15 cellular contexts compared by ENCODE assay signal in genomic region chr3:13575459-13576061, GRCh38. TPM values are rescaled to one million over a fixed set of nuclear protein-coding genes. Genes with fewer than 3 reads are reported as not detected.
A peak's percentile ranks its signal among the peaks of the same experiment; 100 is the strongest.
DNase-seq lines count a peak whose midpoint lies in the region; ATAC-seq and TF ChIP-seq lines count a peak whose summit lies in the region.
"Had no signal": no experiment of that assay in that cellular context is flagged by ENCODE, and none has a peak within 500 bp of the region (broad histone marks: within the 10 kb centered on the region; RNA-seq: fewer than 3 reads in every experiment).

No MANE protein-coding gene starts in this region.

- H3K4me1 Mint-ChIP-seq in osteocyte (ENCODE audit: unreplicated experiment), result peaks cover 30% of the 10 kb centered on the region
- H3K4me1 Mint-ChIP-seq: memory B cell had no signal

- H2AFZ ChIP-seq in DND-41 (ENCODE audit: low read depth, low read length), result no peak overlapping the region

- no peak overlapping the region for H3K9ac ChIP-seq in DND-41 (ENCODE audit: low read depth, low read length)

- no peak overlapping the region for H3K4me3 Mint-ChIP-seq in osteocyte (ENCODE audit: unreplicated experiment)
- H3K4me3 Mint-ChIP-seq: memory B cell had no signal

- H3K4me1 ChIP-seq in DND-41 (ENCODE audit: insufficient read depth, low read length), result peaks cover 1% of the 10 kb centered on the region
- H3K4me1 ChIP-seq in cardiac muscle cell (ENCODE audit: low read depth), result peaks cover 22% of the 10 kb centered on the region
- H3K4me1 ChIP-seq: pancreas, uterus had no signal

- H3K27me3 ChIP-seq in DND-41 (ENCODE audit: insufficient read depth, low read length, poor library complexity) (no peaks in the 10 kb centered on the region), cardiac muscle cell (no peaks in the 10 kb centered on the region)
- H3K27me3 ChIP-seq: pancreas, uterus had no signal

- H4K20me1 ChIP-seq in DND-41 (ENCODE audit: insufficient read depth, low read length), result no peaks in the 10 kb centered on the region

- H3K9me3 ChIP-seq in DND-41 (ENCODE audit: insufficient read depth, low read length, severe bottlenecking), result no peaks in the 10 kb centered on the region
- H3K9me3 ChIP-seq in cardiac muscle cell (ENCODE audit: low read depth), result no peaks in the 10 kb centered on the region
- H3K9me3 ChIP-seq: esophagus muscularis mucosa, pancreas, uterus had no signal

- no peak for DNase-seq in DND-41
- peak; percentile 12 for DNase-seq in OCI-M1 (lab: John Stamatoyannopoulos, UW)
- DNase-seq in cardiac muscle cell (ENCODE audit: low read depth in 1 of 2, low spot score in 1 of 2), result peak in 1 of 2 donors; percentile 28
- DNase-seq in osteocyte (ENCODE audit: extremely low spot score, unreplicated experiment), result no peak
- no peak for DNase-seq in AG08396 (ENCODE audit: low spot score)
- DNase-seq in SHP77 (lab: John Stamatoyannopoulos, UW), result no peak
- DNase-seq in NCI-H2029 treated with DMSO at 0.1 percent for 48 hours (lab: John Stamatoyannopoulos, UW), result no peak
- DNase-seq: activated T-cell treated with anti-CD3 and anti-CD28 coated beads, Interleukin-2, amount 50 U/mL, for 1 hour; NCI-H2081; uterus had no signal

- H3K27ac ChIP-seq in DND-41 (ENCODE audit: low read length) (no peak overlapping the region), cardiac muscle cell (peak overlapping the region; percentile 77)
- H3K27ac ChIP-seq: pancreas, uterus had no signal

- H3K36me3 ChIP-seq in DND-41 (ENCODE audit: insufficient read depth, low read length) (no peaks in the 10 kb centered on the region), cardiac muscle cell (no peaks in the 10 kb centered on the region)
- H3K36me3 ChIP-seq: pancreas, uterus had no signal

- no peak overlapping the region for H3K4me3 ChIP-seq in DND-41 (ENCODE audit: low read depth in 1 of 2, low read length in 2 of 2)
- H3K4me3 ChIP-seq in cardiac muscle cell, result no peak overlapping the region
- H3K4me3 ChIP-seq: coronary artery, esophagus muscularis mucosa, pancreas, uterus had no signal

- H3K4me2 ChIP-seq in DND-41 (ENCODE audit: insufficient read depth, low read length), result no peak overlapping the region

- H3K27ac Mint-ChIP-seq in osteocyte (ENCODE audit: unreplicated experiment), result peak overlapping the region; percentile 54
- H3K27ac Mint-ChIP-seq: memory B cell had no signal

- peaks cover 5% of the 10 kb centered on the region for H3K36me3 Mint-ChIP-seq in osteocyte (ENCODE audit: unreplicated experiment)
- H3K36me3 Mint-ChIP-seq: memory B cell had no signal

- no peaks in the 10 kb centered on the region for H3K9me3 Mint-ChIP-seq in osteocyte (ENCODE audit: unreplicated experiment)
- H3K9me3 Mint-ChIP-seq: memory B cell had no signal

- no peaks in the 10 kb centered on the region for H3K79me2 ChIP-seq in DND-41 (ENCODE audit: insufficient read depth, low read length)

- 0 out of 3 replicates have a peak, but pooled peaks have one; percentile 17 for ATAC-seq in DND-41 (ENCODE audit: insufficient read depth, low read depth)
- ATAC-seq in GM21423 (IDR thresholded peaks at IDR 0.05; ENCODE audit: unreplicated experiment), result no peak
- ATAC-seq: pancreas had no signal

- TF ChIP-seq CTCF in DND-41 (IDR thresholded peaks at IDR 0.05; ENCODE audit: borderline replicate concordance, extremely low read depth, low read length, poor library complexity, severe bottlenecking) (no peak), cardiac muscle cell (IDR thresholded peaks at IDR 0.05; ENCODE audit: low read depth, low read length) (no peak), osteocyte (IDR thresholded peaks at IDR 0.05) (no peak)

- no peaks in the 10 kb centered on the region for H3K27me3 Mint-ChIP-seq in osteocyte (ENCODE audit: unreplicated experiment)
- H3K27me3 Mint-ChIP-seq: memory B cell had no signal

RNA-seq across cellular contexts. Expression of gene FBLN2, which starts 26.6 kb away (rescaled TPM):
- 24.9 and 42.4 TPM in 2 replicates for total RNA-seq in cardiac muscle cell
- 19.3 and 33.5 TPM in 2 replicates for polyA plus RNA-seq in cardiac muscle cell
- total RNA-seq in osteocyte, result 215 and 251 TPM in 2 replicates
